Comparison of ENCODE assay signal across 16 cellular contexts in genomic region chr7:36348256-36348655, GRCh38. TPM values are rescaled to one million over a fixed set of nuclear protein-coding genes. Genes with fewer than 3 reads are reported as not detected.
DNase-seq lines count a peak whose midpoint lies in the region; ATAC-seq and TF ChIP-seq lines count a peak whose summit lies in the region.
"Had no signal": no experiment of that assay in that cellular context is flagged by ENCODE, and none has a peak within 500 bp of the region (broad histone marks: within the 10 kb centered on the region; RNA-seq: fewer than 3 reads in every experiment).

No MANE protein-coding gene starts in this region.

- peaks cover 3% of the 10 kb centered on the region for H3K27me3 ChIP-seq in AG04450 (ENCODE audit: control insufficient read depth, insufficient read depth, low read length)
- H3K27me3 ChIP-seq: heart right ventricle had no signal

- POLR2A ChIA-PET in AG04450 (lab: Yijun Ruan, JAX) = interaction anchor here (0.6 kb wide), 1 partner anchor 1230 kb away, joined by 5 read pairs; no protein-coding TSS in a partner anchor

- no peak overlapping the region for H3K4me3 ChIP-seq in AG04450 (ENCODE audit: low read depth, low read length)
- no peak overlapping the region for H3K4me3 ChIP-seq in astrocyte of the spinal cord (ENCODE audit: low read depth, low read length)
- H3K4me3 ChIP-seq in foreskin fibroblast (ENCODE audit: low read depth in 1 of 2, low read length in 2 of 2) = no peak overlapping the region
- H3K4me3 ChIP-seq: A549, heart right ventricle had no signal

- no peak overlapping the region for H3K27ac ChIP-seq in AG04450 (ENCODE audit: low read depth, low read length)
- H3K27ac ChIP-seq: A549, heart right ventricle had no signal

- no peaks in the 10 kb centered on the region for H3K9me3 ChIP-seq in AG04450 (ENCODE audit: control insufficient read depth, insufficient read depth, low read length)
- H3K9me3 ChIP-seq: A549, heart right ventricle had no signal

- TF ChIP-seq CTCF in AG04450 (IDR thresholded peaks at IDR 0.05; ENCODE audit: low read depth, low read length) (no peak), astrocyte of the spinal cord (IDR thresholded peaks at IDR 0.05; ENCODE audit: low read depth, low read length) (no peak), foreskin fibroblast (IDR thresholded peaks at IDR 0.05; ENCODE audit: low read depth, low read length) (no peak)

- ATAC-seq in GM19328 (IDR thresholded peaks at IDR 0.05; ENCODE audit: unreplicated experiment) = no peak
- ATAC-seq in GM18520 (IDR thresholded peaks at IDR 0.05; ENCODE audit: unreplicated experiment) = no peak
- ATAC-seq: A549; activated T-helper 17 cell treated with anti-CD3 and anti-CD28 coated beads, Interleukin-2, amount 50 U/mL, for 72 hours; heart right ventricle had no signal

- CTCF ChIA-PET in AG04450 (lab: Charles Lee) = interaction anchor here (1.6 to 2.8 kb wide), 2 partner anchors 19 to 29 kb away, joined by 6 to 15 read pairs; a partner anchor contains a TSS

- in situ Hi-C loops in astrocyte of the spinal cord (cut with HindIII; ENCODE audit: low sequenced_read_pairs) = no loop called here

- DNase-seq in AG04450 (ENCODE audit: low read depth, low spot score) (peak; percentile 29), HCEC 1CT (peak; percentile 77), astrocyte of the spinal cord (ENCODE audit: low read depth, low spot score) (peak; percentile 62), foreskin fibroblast (peak; percentile 34 to 73)
- DNase-seq in stimulated activated naive CD4-positive, alpha-beta T cell treated with Interleukin-2 at 50 U/mL for 16 hours (lab: John Stamatoyannopoulos, UW) = no peak
- no peak for DNase-seq in activated CD4-positive, alpha-beta T cell treated with anti-CD3 and anti-CD28 coated beads for 48 hours
- DNase-seq: activated CD8-positive, alpha-beta memory T cell treated with anti-CD3 and anti-CD28 coated beads for 24 hours; cerebellar nuclear complex; heart right ventricle; mesendoderm; NCI-H2081 treated with DMSO at 0.1 percent for 48 hours; NCI-H526 had no signal

RNA-seq across cellular contexts. Expression of gene ANLN, which starts 41.4 kb away (rescaled TPM):
- 34.0 and 46.6 TPM in 2 replicates for polyA plus RNA-seq in AG04450 (2011; rRNA removed)
- polyA minus RNA-seq in AG04450 (2011; rRNA and poly(A)+ RNA removed) = 63.2 and 89.2 TPM in 2 replicates

Comparison
In these comparisons a context has a peak if more than half of its experiments do, and no peak if none do; other contexts are left out.
1. DNase-seq: peak in AG04450 (single experiment), HCEC 1CT (single experiment), astrocyte of the spinal cord (single experiment) and foreskin fibroblast (2 of 2); none in stimulated activated naive CD4-positive, alpha-beta T cell treated with Interleukin-2 at 50 U/mL for 16 hours (single experiment) and activated CD4-positive, alpha-beta T cell treated with anti-CD3 and anti-CD28 coated beads for 48 hours (single experiment).